9 cellular contexts compared by ENCODE assay signal in the genomic region with DNA sequence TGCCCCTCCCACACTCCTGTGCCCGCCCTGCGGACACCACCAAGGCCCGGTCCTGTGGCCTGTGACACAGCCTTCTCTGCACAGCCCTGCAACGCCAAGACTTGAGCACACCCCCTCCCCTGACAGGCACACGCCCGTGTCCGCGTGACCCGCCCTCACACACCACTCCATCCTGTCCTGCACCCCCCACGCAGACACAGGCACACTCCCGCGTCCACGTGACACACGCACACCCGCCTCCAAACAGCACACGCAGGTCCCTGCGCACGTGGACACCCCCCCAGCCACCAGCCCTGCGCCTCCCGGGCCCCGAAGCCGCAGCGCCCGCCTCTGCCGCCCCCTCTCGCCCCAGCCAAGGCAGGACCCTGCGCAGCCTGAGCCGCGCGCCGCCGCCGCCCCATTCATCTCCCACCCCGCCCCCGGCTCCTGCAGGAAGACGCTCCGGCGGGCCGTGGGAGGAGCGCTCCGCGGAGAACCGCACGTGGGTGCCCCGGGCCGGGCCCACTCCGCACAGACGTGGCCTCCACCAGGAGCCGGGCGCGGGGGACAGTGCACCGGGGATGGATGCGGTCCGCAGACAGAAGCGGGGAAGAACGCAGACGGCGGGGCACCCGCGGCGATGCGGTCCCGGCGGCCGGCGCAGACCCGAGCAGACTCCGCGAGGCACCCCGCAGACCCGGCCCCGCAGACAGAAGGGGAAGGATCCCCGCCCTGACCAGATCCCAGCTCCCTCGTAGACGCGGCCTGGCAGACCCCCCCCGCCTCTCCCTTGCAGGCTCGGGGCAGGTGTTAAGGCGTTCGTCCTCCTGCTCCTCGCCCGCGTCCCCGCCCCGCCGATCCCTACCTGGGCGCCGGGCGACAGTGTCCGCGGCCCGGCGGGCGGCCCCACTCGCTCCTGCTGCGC. TPM values are rescaled to one million over a fixed set of nuclear protein-coding genes. Genes with fewer than 3 reads are reported as not detected.
DNase-seq lines count a peak whose midpoint lies in the region; ATAC-seq lines count a peak whose summit lies in the region.
"Had no signal": no experiment of that assay in that cellular context is flagged by ENCODE, and none has a peak within 500 bp of the region (broad histone marks: within the 10 kb centered on the region; RNA-seq: fewer than 3 reads in every experiment).

No MANE protein-coding gene starts in this region.

- no peaks in the 10 kb centered on the region for H3K9me3 Mint-ChIP-seq in activated CD8-positive, alpha-beta T cell treated with anti-CD3 and anti-CD28 coated beads, Interleukin-2, amount 10 ng/mL, durations not matched to agents 7 days and 5 days (ENCODE audit: insufficient read depth)
- H3K9me3 Mint-ChIP-seq in memory B cell = no peaks in the 10 kb centered on the region

- H3K27me3 Mint-ChIP-seq in activated CD8-positive, alpha-beta T cell treated with anti-CD3 and anti-CD28 coated beads, Interleukin-2, amount 10 ng/mL, durations not matched to agents 7 days and 5 days (ENCODE audit: low read depth) = peaks cover 2% of the 10 kb centered on the region
- no peaks in the 10 kb centered on the region for H3K27me3 Mint-ChIP-seq in memory B cell

- H3K4me3 Mint-ChIP-seq in activated CD8-positive, alpha-beta T cell treated with anti-CD3 and anti-CD28 coated beads, Interleukin-2, amount 10 ng/mL, durations not matched to agents 7 days and 5 days = peak overlapping the region; percentile 79
- peak overlapping the region; percentile 73 for H3K4me3 Mint-ChIP-seq in memory B cell

- H3K4me1 Mint-ChIP-seq in activated CD8-positive, alpha-beta T cell treated with anti-CD3 and anti-CD28 coated beads, Interleukin-2, amount 10 ng/mL, durations not matched to agents 7 days and 5 days (ENCODE audit: low read depth) = peaks cover 32% of the 10 kb centered on the region
- H3K4me1 Mint-ChIP-seq in memory B cell = peaks cover 36% of the 10 kb centered on the region

- peak overlapping the region; percentile 60 for H3K27ac Mint-ChIP-seq in activated CD8-positive, alpha-beta T cell treated with anti-CD3 and anti-CD28 coated beads, Interleukin-2, amount 10 ng/mL, durations not matched to agents 7 days and 5 days
- peak overlapping the region; percentile 76 for H3K27ac Mint-ChIP-seq in memory B cell

- ATAC-seq in HG02588 (IDR thresholded peaks at IDR 0.05; ENCODE audit: unreplicated experiment) (peak; percentile 6), memory B cell (ENCODE audit: low read depth) (peak; percentile 71)
- peak; percentile 44 for ATAC-seq in activated CD8-positive, alpha-beta T cell treated with anti-CD3 and anti-CD28 coated beads, Interleukin-2, amount 10 ng/mL, durations not matched to agents 7 days and 5 days

- H3K36me3 Mint-ChIP-seq in activated CD8-positive, alpha-beta T cell treated with anti-CD3 and anti-CD28 coated beads, Interleukin-2, amount 10 ng/mL, durations not matched to agents 7 days and 5 days (ENCODE audit: low read depth) = no peaks in the 10 kb centered on the region
- no peaks in the 10 kb centered on the region for H3K36me3 Mint-ChIP-seq in memory B cell

- peak; percentile 34 for DNase-seq in GF-D8 (lab: John Stamatoyannopoulos, UW)
- DNase-seq in NCI-H460 (ENCODE audit: extremely low read depth, low read depth) = peak; percentile 81
- peak; percentile 82 for DNase-seq in activated CD8-positive, alpha-beta T cell treated with anti-CD3 and anti-CD28 coated beads, Interleukin-2, amount 10 ng/mL, durations not matched to agents 7 days and 5 days
- peak; percentile 77 for DNase-seq in effector CD4-positive, alpha-beta T cell
- peak; percentile 71 to 73 for DNase-seq in memory B cell (ENCODE audit: low spot score in 2 of 2)
- peak; percentile 50 for DNase-seq in stimulated activated CD8-positive, alpha-beta memory T cell treated with anti-CD3 and anti-CD28 coated beads, Interleukin-12 subunit alpha, Interleukin-12 subunit beta, amount 100 ng/mL, for 1 hour (ENCODE audit: low read depth)
- no peak for DNase-seq in HuH-7 (ENCODE audit: low spot score)

- CTCF ChIA-PET in activated CD8-positive, alpha-beta T cell treated with anti-CD3 and anti-CD28 coated beads, Interleukin-2, amount 10 ng/mL, durations not matched to agents 7 days and 5 days (lab: Charles Lee) = interaction anchor here (0.8 to 3.2 kb wide), 4 partner anchors 21 to 153 kb away, joined by 4 to 28 read pairs (median 5); no protein-coding TSS in a partner anchor

- POLR2A ChIA-PET in activated CD8-positive, alpha-beta T cell treated with anti-CD3 and anti-CD28 coated beads, Interleukin-2, amount 10 ng/mL, durations not matched to agents 7 days and 5 days (lab: Charles Lee) = no interaction called here

RNA-seq across cellular contexts. Expression of a gene that starts 0.5 kb away (rescaled TPM):
- total RNA-seq in NCI-H460 (2014; rRNA removed; shearing (Covaris generic)) = 11.9 and 12.8 TPM in 2 replicates
- polyA plus RNA-seq in NCI-H460 (2014; cell fraction: nucleus; rRNA removed) = 67.2 and 70.9 TPM in 2 replicates
- 1 to 10 TPM; 3.3 to 4.0 TPM for total RNA-seq in activated CD8-positive, alpha-beta T cell treated with anti-CD3 and anti-CD28 coated beads, Interleukin-2, amount 10 ng/mL, durations not matched to agents 7 days and 5 days

RNA-seq across cellular contexts. Expression of a gene that starts 23.9 kb away (rescaled TPM):
- not detected in 2 replicates for total RNA-seq in NCI-H460 (2014; rRNA removed; shearing (Covaris generic))
- polyA plus RNA-seq in NCI-H460 (2014; cell fraction: nucleus; rRNA removed) = 0.07 TPM in 1 of 2 replicates, not detected in the other
- 1 to 10 TPM; 1.1 TPM for total RNA-seq in activated CD8-positive, alpha-beta T cell treated with anti-CD3 and anti-CD28 coated beads, Interleukin-2, amount 10 ng/mL, durations not matched to agents 7 days and 5 days
- total RNA-seq: pulmonary artery endothelial cell had no signal

RNA-seq across cellular contexts. Expression of a gene that starts 46.3 kb away (rescaled TPM):
- total RNA-seq in NCI-H460 (2014; rRNA removed; shearing (Covaris generic)) = 22.9 and 34.0 TPM in 2 replicates
- 44.8 and 52.1 TPM in 2 replicates for polyA plus RNA-seq in NCI-H460 (2014; cell fraction: nucleus; rRNA removed)
- 10 to 100 TPM; 39.1 to 42.6 TPM for total RNA-seq in activated CD8-positive, alpha-beta T cell treated with anti-CD3 and anti-CD28 coated beads, Interleukin-2, amount 10 ng/mL, durations not matched to agents 7 days and 5 days

Comparison
In these comparisons a context has a peak if more than half of its experiments do, and no peak if none do; other contexts are left out.
1. ATAC-seq: peak in every context shown above with its lines; median percentile 71 in memory B cell; 44 in activated CD8-positive, alpha-beta T cell treated with anti-CD3 and anti-CD28 coated beads, Interleukin-2, amount 10 ng/mL, durations not matched to agents 7 days and 5 days; 6 in HG02588.